ENCODE assay signal across 5 cellular contexts in genomic region chr16:61587526-61587925, GRCh38.
"Had no signal": no experiment of that assay in that cellular context is flagged by ENCODE, and none has a peak within 500 bp of the region (broad histone marks: within the 10 kb centered on the region; RNA-seq: fewer than 3 reads in every experiment).

No MANE protein-coding gene starts in this region.

- DNase-seq: IMR-90, KBM-7 had no signal

- FAIRE-seq: HepG2, HTR-8/SVneo, K562 had no signal
